Comparison of ENCODE assay signal across 20 cellular contexts in genomic region chr17:60527701-60528100, GRCh38. TPM values are rescaled to one million over a fixed set of nuclear protein-coding genes. Genes with fewer than 3 reads are reported as not detected.
DNase-seq lines count a peak whose midpoint lies in the region; ATAC-seq, FAIRE-seq and TF ChIP-seq lines count a peak whose summit lies in the region.
"Had no signal": no experiment of that assay in that cellular context is flagged by ENCODE, and none has a peak within 500 bp of the region (broad histone marks: within the 10 kb centered on the region; RNA-seq: fewer than 3 reads in every experiment).

No MANE protein-coding gene starts in this region.

- no peaks in the 10 kb centered on the region for H3K36me3 ChIP-seq in CD8-positive, alpha-beta T cell (ENCODE audit: insufficient read depth, low read length)
- H3K36me3 ChIP-seq in K562 (ENCODE audit: control insufficient read depth, insufficient read depth, low read length): no peaks in the 10 kb centered on the region
- no peaks in the 10 kb centered on the region for H3K36me3 ChIP-seq in upper lobe of left lung

- intact Hi-C loops in CD8-positive, alpha-beta T cell (cut with DNase I, micrococcal nuclease): loop anchor here in 1 of 2 experiments (10.0 kb wide), 1 partner anchor 393 kb away; no protein-coding TSS in a partner anchor
- intact Hi-C loops in K562 (cut with micrococcal nuclease): loop anchor here (5.0 kb wide), 1 partner anchor 75 kb away; the partner anchor contains the start of gene PPM1D

- no peak for FAIRE-seq in K562 (lab: Jason Lieb, UNC)

- no peak overlapping the region for H3K4me3 ChIP-seq in CD8-positive, alpha-beta T cell (ENCODE audit: low read depth, low read length)
- H3K4me3 ChIP-seq in K562 (no peak overlapping the region), upper lobe of left lung (no peak overlapping the region)

- H3K9me3 Mint-ChIP-seq in activated T-cell treated with anti-CD3 and anti-CD28 coated beads, Interleukin-2, amount 50 U/mL, for 24 hours: no peaks in the 10 kb centered on the region
- H3K9me3 Mint-ChIP-seq in CD8-positive, alpha-beta T cell: no peaks in the 10 kb centered on the region
- peaks cover 7% of the 10 kb centered on the region for H3K9me3 Mint-ChIP-seq in neural crest cell

- no peaks in the 10 kb centered on the region for H3K27me3 Mint-ChIP-seq in activated T-cell treated with anti-CD3 and anti-CD28 coated beads, Interleukin-2, amount 50 U/mL, for 24 hours
- H3K27me3 Mint-ChIP-seq in CD8-positive, alpha-beta T cell (ENCODE audit: low read depth): no peaks in the 10 kb centered on the region
- no peaks in the 10 kb centered on the region for H3K27me3 Mint-ChIP-seq in neural crest cell (ENCODE audit: low read depth)

- no peaks in the 10 kb centered on the region for H3K9me3 ChIP-seq in CD8-positive, alpha-beta T cell (ENCODE audit: low read length)
- H3K9me3 ChIP-seq in K562 (replicated peaks; ENCODE audit: control insufficient read depth, insufficient read depth, low read depth, low read length): no peaks in the 10 kb centered on the region
- H3K9me3 ChIP-seq in upper lobe of left lung: no peaks in the 10 kb centered on the region

- peaks cover 27% of the 10 kb centered on the region for H3K36me3 Mint-ChIP-seq in activated T-cell treated with anti-CD3 and anti-CD28 coated beads, Interleukin-2, amount 50 U/mL, for 24 hours (ENCODE audit: low read depth)
- H3K36me3 Mint-ChIP-seq in CD8-positive, alpha-beta T cell: peaks cover 17% of the 10 kb centered on the region
- peaks cover 10% of the 10 kb centered on the region for H3K36me3 Mint-ChIP-seq in neural crest cell (ENCODE audit: low read depth)

- 0 out of 2 replicates have a peak, but pooled peaks cover 4% of the 10 kb centered on the region for H4K20me1 ChIP-seq in K562 (replicated peaks; ENCODE audit: control insufficient read depth, insufficient read depth, low read length)

- WGBS in K562 (ENCODE audit: insufficient coverage, low coverage, missing lambda C conversion rate): 97% methylated on average over 2 of the region's 2 CpGs
- 96 to 100% methylated on average over 2 of the region's 2 CpGs for WGBS in upper lobe of left lung, 2 donors

- TF ChIP-seq CTCF in CD8-positive, alpha-beta T cell (IDR thresholded peaks at IDR 0.05): no peak
- TF ChIP-seq CTCF in K562 (IDR thresholded peaks at IDR 0.05 in 2 of 3, conservative IDR thresholded peaks at IDR 0.05 in 1 of 3; ENCODE audit: insufficient read depth in 2 of 3, low read depth in 1 of 3, low read length in 3 of 3) (no peak), neural crest cell (conservative IDR thresholded peaks at IDR 0.05) (no peak), upper lobe of left lung (IDR thresholded peaks at IDR 0.05) (no peak)

- H3K27ac Mint-ChIP-seq in activated T-cell treated with anti-CD3 and anti-CD28 coated beads, Interleukin-2, amount 50 U/mL, for 24 hours: no peak overlapping the region
- H3K27ac Mint-ChIP-seq in CD8-positive, alpha-beta T cell: no peak overlapping the region
- H3K27ac Mint-ChIP-seq in neural crest cell (ENCODE audit: unreplicated experiment): no peak overlapping the region

- no peaks in the 10 kb centered on the region for H3K9me1 ChIP-seq in K562 (ENCODE audit: control insufficient read depth, insufficient read depth, low read length)

- no peak for ATAC-seq in CD8-positive, alpha-beta T cell
- ATAC-seq in K562 (no peak), HG03097 (IDR thresholded peaks at IDR 0.05; ENCODE audit: low FRiP score, unreplicated experiment) (no peak), upper lobe of left lung (ENCODE audit: low FRiP score in 2 of 2) (no peak)

- H3K79me2 ChIP-seq in K562 (ENCODE audit: control insufficient read depth, insufficient read depth, low read length): peaks cover 44% of the 10 kb centered on the region

- no peak for TF ChIP-seq RAD21 in K562 (CRISPR knock-in tag; conservative IDR thresholded peaks at IDR 0.05 in 1 of 2, IDR thresholded peaks at IDR 0.05 in 1 of 2)

- no peaks in the 10 kb centered on the region for H3K27me3 ChIP-seq in CD8-positive, alpha-beta T cell (ENCODE audit: insufficient read depth, low read length)
- no peaks in the 10 kb centered on the region for H3K27me3 ChIP-seq in K562 (ENCODE audit: control insufficient read depth in 2 of 2, insufficient read depth in 2 of 2, low read length in 2 of 2)
- H3K27me3 ChIP-seq in upper lobe of left lung: no peaks in the 10 kb centered on the region
- H3K27me3 ChIP-seq: BLaER1 treated with 17β-estradiol and CSF1 and Interleukin-3, amounts not matched to agents 10 nM and 100 nM had no signal

- TF ChIP-seq EP300 in K562 (IDR thresholded peaks at IDR 0.05; ENCODE audit: low read length) (no peak), upper lobe of left lung (IDR thresholded peaks at IDR 0.05) (no peak)

- TF ChIP-seq POLR2A in K562 (conservative IDR thresholded peaks at IDR 0.05) (no peak), upper lobe of left lung (IDR thresholded peaks at IDR 0.05) (no peak)

- BruUV-seq in K562 (replicated peaks; lab: Mats Ljungman, UMichigan): no TSS peak

- H3K4me3 Mint-ChIP-seq in activated T-cell treated with anti-CD3 and anti-CD28 coated beads, Interleukin-2, amount 50 U/mL, for 24 hours: peak overlapping the region; percentile 99
- peak overlapping the region; percentile 49 for H3K4me3 Mint-ChIP-seq in CD8-positive, alpha-beta T cell
- peak overlapping the region; percentile 54 for H3K4me3 Mint-ChIP-seq in neural crest cell

- DNase-seq in activated T-cell treated with anti-CD3 and anti-CD28 coated beads, Interleukin-2, amount 50 U/mL, for 24 hours: no peak
- no peak for DNase-seq in activated T-cell treated with anti-CD3 and anti-CD28 coated beads, Interleukin-2, amount 50 U/mL, for 1 hour
- no peak for DNase-seq in CD8-positive, alpha-beta T cell
- no peak for DNase-seq in K562 (ENCODE audit: extremely low read depth in 1 of 4, low spot score in 3 of 4)
- DNase-seq in neural crest cell (ENCODE audit: low read depth, low spot score): no peak
- no peak for DNase-seq in NCI-H1694 treated with DMSO at 0.1 percent for 48 hours (lab: John Stamatoyannopoulos, UW)
- DNase-seq in upper lobe of left lung: no peak
- DNase-seq: ACHN; activated CD8-positive, alpha-beta memory T cell treated with anti-CD3 and anti-CD28 coated beads, Interleukin-2, amount 50 U/mL, for 48 hours; activated naive CD4-positive, alpha-beta T cell; amygdala; dermis blood vessel endothelial cell; H7; islet precursor cell; Kasumi-1; NCI-H510A treated with DMSO at 0.1 percent for 48 hours; SHP77 treated with DMSO at 0.1 percent for 48 hours; substantia nigra had no signal

- no peak overlapping the region for H2AFZ ChIP-seq in K562 (ENCODE audit: low read depth, low read length)

- POLR2A ChIA-PET in CD8-positive, alpha-beta T cell (lab: Charles Lee): no interaction called here
- POLR2A ChIA-PET in K562 (lab: Yijun Ruan, JAX): interaction anchor here (1.4 kb wide), 1 partner anchor 9 kb away, joined by 4 read pairs; no protein-coding TSS in a partner anchor

- H3K27ac ChIP-seq in CD8-positive, alpha-beta T cell (ENCODE audit: low read depth, low read length): no peak overlapping the region
- H3K27ac ChIP-seq in K562 (ENCODE audit: extremely low read depth, low read depth, low read length) (no peak overlapping the region), upper lobe of left lung (no peak overlapping the region)
- H3K27ac ChIP-seq: BLaER1 treated with 17β-estradiol and CSF1 and Interleukin-3, amounts not matched to agents 10 nM and 100 nM had no signal

- CTCF ChIA-PET in CD8-positive, alpha-beta T cell (lab: Charles Lee): interaction anchor here (1.3 kb wide), 1 partner anchor 111 kb away, joined by 3 read pairs; no protein-coding TSS in a partner anchor
- CTCF ChIA-PET in K562 (lab: Yijun Ruan, JAX; ENCODE audit: low intra/inter-chr PET ratio): no interaction called here

- in situ Hi-C loops in K562 (cut with MboI): no loop called here

- peaks cover 16% of the 10 kb centered on the region for H3K4me1 ChIP-seq in CD8-positive, alpha-beta T cell (ENCODE audit: insufficient read depth, low read length)
- no peaks in the 10 kb centered on the region for H3K4me1 ChIP-seq in K562 (replicated peaks in 1 of 2; ENCODE audit: control insufficient read depth in 2 of 2, insufficient read depth in 2 of 2, low read length in 2 of 2)
- H3K4me1 ChIP-seq in upper lobe of left lung: peaks cover 14 to 29% (median 19%) of the 10 kb centered on the region in 4 donors

- H3K4me1 Mint-ChIP-seq in activated T-cell treated with anti-CD3 and anti-CD28 coated beads, Interleukin-2, amount 50 U/mL, for 24 hours (ENCODE audit: low read depth): peaks cover 32% of the 10 kb centered on the region
- peaks cover 36% of the 10 kb centered on the region for H3K4me1 Mint-ChIP-seq in CD8-positive, alpha-beta T cell (ENCODE audit: low read depth)
- peaks cover 33% of the 10 kb centered on the region for H3K4me1 Mint-ChIP-seq in neural crest cell

- H3K4me2 ChIP-seq in K562 (ENCODE audit: insufficient read depth, low read length): no peak overlapping the region

- no peak overlapping the region for H3K9ac ChIP-seq in K562 (ENCODE audit: insufficient read depth in 1 of 2, low read depth in 2 of 2, low read length in 2 of 2)

TF ChIP-seq in K562, 482 proteins besides CTCF, POLR2A, EP300 and RAD21 (continues in another document):
- TF ChIP-seq GABPB1 (CRISPR knock-in tag; IDR thresholded peaks at IDR 0.05) (no peak), ZNF282 (CRISPR knock-in tag; IDR thresholded peaks at IDR 0.05) (no peak), ETV6 (IDR thresholded peaks at IDR 0.05; ENCODE audit: borderline replicate concordance in 1 of 2, low read depth in 2 of 2, low read length in 1 of 2) (no peak), ETV6 (CRISPR knock-in tag; IDR thresholded peaks at IDR 0.05; ENCODE audit: borderline replicate concordance) (no peak)

RNA-seq across cellular contexts. Expression of gene APPBP2, which starts 1.7 kb away (rescaled TPM):
- 10 to 100 TPM; 19.9 to 20.1 TPM for total RNA-seq in CD8-positive, alpha-beta T cell
- 18.9 and 23.0 TPM in 2 replicates for total RNA-seq in K562 (2011; cell fraction: chromatin; rRNA removed; ENCODE audit: low replicate concordance)
- total RNA-seq in K562 (2011; cell fraction: nucleolus; rRNA removed): 4.7 and 6.0 TPM in 2 replicates
- total RNA-seq in K562 (2011; cell fraction: nucleoplasm; rRNA removed): 8.2 and 9.9 TPM in 2 replicates
- total RNA-seq in K562 (2014; rRNA removed) (5.1 and 6.1 TPM in 2 replicates), K562 (2014; rRNA removed; fragmentation: Illumina TruSeq; extraction: Trizol) (16.8 and 19.0 TPM in 2 replicates), K562 (2015; rRNA removed; fragmentation: Illumina TruSeq; extraction: Trizol) (9.4 and 10.0 TPM in 2 replicates), K562 (2021) (14.7 and 15.4 TPM in 2 replicates), neural crest cell (55.3 and 59.2 TPM in 2 replicates), upper lobe of left lung (10 to 100 TPM; 17.4 to 42.9 (median 28.7) TPM)
- polyA plus RNA-seq in K562 (2011; rRNA removed) (12.6 and 15.5 TPM in 2 replicates), K562 (2014; fragmentation: Illumina TruSeq; extraction: Trizol) (5.3 and 6.9 TPM in 2 replicates), K562 (2014; fragmentation: Nextera tagmentation; extraction: Ambion mirVana) (1 to 10 TPM; 2.7 to 3.4 TPM), K562 (2014; rRNA removed) (3.7 and 5.4 TPM in 2 replicates)
- polyA plus RNA-seq in K562 (2011; cell fraction: cytosol; rRNA removed): 1.6 and 4.8 TPM in 2 replicates
- polyA plus RNA-seq in K562 (2011; cell fraction: nucleus; rRNA removed): 4.1 and 7.1 TPM in 2 replicates
- polyA plus RNA-seq in K562 (2012): 8.8 and 9.0 TPM in 2 replicates
- 26.3 and 28.3 TPM in 2 replicates for polyA minus RNA-seq in K562 (2011; rRNA and poly(A)+ RNA removed)
- 5.3 and 10.0 TPM in 2 replicates for polyA minus RNA-seq in K562 (2011; cell fraction: cytosol; rRNA and poly(A)+ RNA removed)
- 3.6 and 7.4 TPM in 2 replicates for polyA minus RNA-seq in K562 (2011; cell fraction: nucleus; rRNA and poly(A)+ RNA removed)

Comparison
In these comparisons a context has a peak if more than half of its experiments do, and no peak if none do; other contexts are left out.
1. H3K4me3 Mint-ChIP-seq: peak in every context shown above with its lines; median percentile 99 in activated T-cell treated with anti-CD3 and anti-CD28 coated beads, Interleukin-2, amount 50 U/mL, for 24 hours; 54 in neural crest cell; 49 in CD8-positive, alpha-beta T cell.